In genomic region chr7:111199643-111200042, GRCh38 we compare ENCODE assay signal across 1 cellular context.
TF ChIP-seq lines count a peak whose summit lies in the region.

No MANE protein-coding gene starts in this region.

TF ChIP-seq in IMR-90, 13 proteins besides CTCF, POLR2A, EP300 and RAD21 (continued from another document):
- TF ChIP-seq MXI1 (IDR thresholded peaks at IDR 0.05; ENCODE audit: borderline replicate concordance, low read depth, low read length), result no peak
- TF ChIP-seq, protein P1, sequence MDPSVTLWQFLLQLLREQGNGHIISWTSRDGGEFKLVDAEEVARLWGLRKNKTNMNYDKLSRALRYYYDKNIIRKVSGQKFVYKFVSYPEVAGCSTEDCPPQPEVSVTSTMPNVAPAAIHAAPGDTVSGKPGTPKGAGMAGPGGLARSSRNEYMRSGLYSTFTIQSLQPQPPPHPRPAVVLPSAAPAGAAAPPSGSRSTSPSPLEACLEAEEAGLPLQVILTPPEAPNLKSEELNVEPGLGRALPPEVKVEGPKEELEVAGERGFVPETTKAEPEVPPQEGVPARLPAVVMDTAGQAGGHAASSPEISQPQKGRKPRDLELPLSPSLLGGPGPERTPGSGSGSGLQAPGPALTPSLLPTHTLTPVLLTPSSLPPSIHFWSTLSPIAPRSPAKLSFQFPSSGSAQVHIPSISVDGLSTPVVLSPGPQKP (IDR thresholded peaks at IDR 0.05; ENCODE audit: borderline replicate concordance, low read depth, low read length), result no peak
